ENCODE assay signal across 27 cellular contexts in the genomic region with DNA sequence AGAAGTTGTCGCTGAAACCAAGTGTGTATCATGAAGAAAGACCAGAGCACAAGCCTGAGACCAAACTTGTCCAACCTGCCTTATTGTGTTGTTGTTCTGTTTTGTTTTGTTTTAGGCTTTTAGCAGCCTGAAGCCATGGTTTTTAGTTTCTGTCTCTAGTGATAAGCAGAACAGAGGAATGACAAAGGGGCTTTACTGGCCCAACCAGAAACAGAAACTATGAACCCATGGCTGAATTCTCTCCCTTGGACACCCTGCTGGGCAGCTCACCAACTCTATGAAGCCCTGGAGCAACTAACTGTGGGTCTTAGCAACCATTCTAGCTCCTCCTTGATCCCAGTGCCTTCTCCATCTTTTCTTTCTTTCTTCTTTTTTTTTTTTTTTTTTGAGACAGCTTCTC. TPM values are rescaled to one million over a fixed set of nuclear protein-coding genes. Genes with fewer than 3 reads are reported as not detected.
A peak's percentile ranks its signal among the peaks of the same experiment; 100 is the strongest.
DNase-seq lines count a peak whose midpoint lies in the region; ATAC-seq, FAIRE-seq and TF ChIP-seq lines count a peak whose summit lies in the region.
"Had no signal": no experiment of that assay in that cellular context is flagged by ENCODE, and none has a peak within 500 bp of the region (broad histone marks: within the 10 kb centered on the region; RNA-seq: fewer than 3 reads in every experiment).

No MANE protein-coding gene starts in this region.

- no peak overlapping the region for H3K4me2 ChIP-seq in GM12878 (ENCODE audit: control insufficient read depth, insufficient read depth)
- H3K4me2 ChIP-seq: BLaER1 had no signal

- no peak for FAIRE-seq in GM12878 (lab: Jason Lieb, UNC)
- FAIRE-seq: colon, GM18507, H54 had no signal

- TF ChIP-seq CTCF in GM12878 (IDR thresholded peaks at IDR 0.05 in 2 of 3, conservative IDR thresholded peaks at IDR 0.05 in 1 of 3; ENCODE audit: control insufficient read depth in 2 of 3, extremely low read depth in 1 of 3, insufficient read depth in 1 of 3, low read depth in 3 of 3, low read length in 3 of 3) (no peak), neutrophil (IDR thresholded peaks at IDR 0.05) (no peak)

- H3K9me3 ChIP-seq in GM12878 (replicated peaks; ENCODE audit: control insufficient read depth, insufficient read depth, low read length): no peaks in the 10 kb centered on the region
- no peaks in the 10 kb centered on the region for H3K9me3 ChIP-seq in neutrophil
- H3K9me3 ChIP-seq: BLaER1, sigmoid colon, uterus had no signal

- SMC1A ChIA-PET in GM12878 (lab: Charles Lee; ENCODE audit: uncharacterized antibody, unreplicated experiment): interaction anchor here (0.7 to 1.6 kb wide), 2 partner anchors 10 kb away, joined by 3 read pairs; no protein-coding TSS in a partner anchor

- H3K36me3 Mint-ChIP-seq in activated naive CD4-positive, alpha-beta T cell treated with anti-CD3 and anti-CD28 coated beads, Interleukin-2, amount 50 U/mL, for 72 hours: peaks cover 35 to 54% of the 10 kb centered on the region in 2 donors
- H3K36me3 Mint-ChIP-seq: brain had no signal

- POLR2A ChIA-PET in GM12878 (lab: Charles Lee): interaction anchor here (0.6 kb wide), 1 partner anchor 1675 kb away, joined by 3 read pairs; no protein-coding TSS in a partner anchor

- 100% methylated on average over 1 of the region's 1 CpG for WGBS in GM12878 (ENCODE audit: insufficient coverage, insufficient replicate concordance, low lambda C conversion rate, missing lambda C conversion rate)

- H3K4me1 ChIP-seq in GM12878 (ENCODE audit: control insufficient read depth, insufficient read depth, low read length) (no peaks in the 10 kb centered on the region; the same call in 1 of the 2 replicates), neutrophil (ENCODE audit: control insufficient read depth in 1 of 2, insufficient read depth in 1 of 2, low read depth in 1 of 2, low read length in 1 of 2) (no peaks in the 10 kb centered on the region)
- H3K4me1 ChIP-seq: BLaER1, sigmoid colon, uterus had no signal

- TF ChIP-seq POLR2A in GM12878 (IDR thresholded peaks at IDR 0.05; ENCODE audit: low read depth, low read length): no peak

- H3K36me3 ChIP-seq in GM12878 (ENCODE audit: control insufficient read depth in 2 of 2, insufficient read depth in 2 of 2, low read length in 1 of 2) (peaks cover 15 to 26% of the 10 kb centered on the region in 2 experiments), neutrophil (peaks cover 72% of the 10 kb centered on the region)
- H3K36me3 ChIP-seq: sigmoid colon, uterus had no signal

- in situ Hi-C loops in GM12878 (cut with MboI): no loop called here

- RAD21 ChIA-PET in GM12878 (lab: Charles Lee; ENCODE audit: unreplicated experiment): no interaction called here

- BruUV-seq in GM12878 (replicated peaks; lab: Mats Ljungman, UMichigan): no TSS peak

- no peaks in the 10 kb centered on the region for H4K20me1 ChIP-seq in GM12878 (ENCODE audit: control insufficient read depth, insufficient read depth)
- H4K20me1 ChIP-seq: BLaER1 had no signal

- intact Hi-C loops in GM12878 (cut with micrococcal nuclease; ENCODE audit: unreplicated experiment): no loop called here

- no peak overlapping the region for H3K9ac ChIP-seq in GM12878 (ENCODE audit: control insufficient read depth, insufficient read depth, low read length)
- H3K9ac ChIP-seq: BLaER1 had no signal

- ATAC-seq in activated naive CD4-positive, alpha-beta T cell treated with anti-CD3 and anti-CD28 coated beads, Interleukin-2, amount 50 U/mL, for 72 hours: no peak
- ATAC-seq in GM19023 (IDR thresholded peaks at IDR 0.05; ENCODE audit: unreplicated experiment): peak; percentile 68
- ATAC-seq in GM12878: peak; percentile 80
- no peak for ATAC-seq in GM18873 (IDR thresholded peaks at IDR 0.05; ENCODE audit: low FRiP score, unreplicated experiment)
- ATAC-seq: left colon had no signal

- H3K27me3 ChIP-seq in GM12878 (replicated peaks in 1 of 2; ENCODE audit: control insufficient read depth in 2 of 2, insufficient read depth in 2 of 2, low read length in 1 of 2) (no peaks in the 10 kb centered on the region), neutrophil (no peaks in the 10 kb centered on the region)
- H3K27me3 ChIP-seq: BLaER1, sigmoid colon, uterus had no signal

- TF ChIP-seq EP300 in GM12878 (IDR thresholded peaks at IDR 0.05; ENCODE audit: borderline replicate concordance in 1 of 2, control insufficient read depth in 1 of 2, low read depth in 2 of 2, low read length in 2 of 2): no peak

- H3K79me2 ChIP-seq in GM12878 (ENCODE audit: control insufficient read depth, insufficient read depth, low read length): no peaks in the 10 kb centered on the region

- no peak for TF ChIP-seq RAD21 in GM12878 (IDR thresholded peaks at IDR 0.05; ENCODE audit: insufficient read depth, low read depth, low read length)

- H3K9me3 Mint-ChIP-seq in activated naive CD4-positive, alpha-beta T cell treated with anti-CD3 and anti-CD28 coated beads, Interleukin-2, amount 50 U/mL, for 72 hours: no peaks in the 10 kb centered on the region
- H3K9me3 Mint-ChIP-seq: activated CD4-positive, alpha-beta memory T cell treated with anti-CD3 and anti-CD28 coated beads, Interleukin-2, amount 10 ng/mL, durations not matched to agents 7 days and 5 days; brain; IgD-negative memory B cell had no signal

- no peak overlapping the region for H2AFZ ChIP-seq in GM12878 (ENCODE audit: control insufficient read depth, low read depth, low read length)

- CTCF ChIA-PET in GM12878 (lab: Yijun Ruan, JAX): interaction anchor here (1.3 kb wide), 1 partner anchor 10 kb away, joined by 3 read pairs; no protein-coding TSS in a partner anchor

- H3K27ac ChIP-seq in GM12878 (ENCODE audit: control insufficient read depth, insufficient read depth) (peak overlapping the region; percentile 50; the same call in 1 of the 2 replicates), neutrophil (peak overlapping the region; percentile 60)
- H3K27ac ChIP-seq: BLaER1, sigmoid colon, uterus, VCaP had no signal

- H3K4me3 ChIP-seq in GM12878: no peak overlapping the region
- H3K4me3 ChIP-seq in neutrophil (ENCODE audit: low read depth in 1 of 2, low read length in 1 of 2): no peak overlapping the region
- H3K4me3 ChIP-seq: BLaER1, sigmoid colon, uterus had no signal

- no peak for DNase-seq in activated naive CD4-positive, alpha-beta T cell treated with anti-CD3 and anti-CD28 coated beads, Interleukin-2, amount 50 U/mL, for 72 hours (ENCODE audit: low spot score in 2 of 2)
- DNase-seq in activated naive CD4-positive, alpha-beta T cell treated with anti-CD3 and anti-CD28 coated beads, Interleukin-2, amount 50 U/mL, for 16 hours: no peak
- DNase-seq in GM12878 (ENCODE audit: low read depth, low spot score) (no peak), NK-92 (lab: John Stamatoyannopoulos, UW; ENCODE audit: unreplicated experiment) (no peak), DMS53 treated with DMSO at 0.1 percent for 48 hours (lab: John Stamatoyannopoulos, UW; ENCODE audit: unreplicated experiment) (no peak)
- DNase-seq: activated CD4-positive, alpha-beta memory T cell treated with anti-CD3 and anti-CD28 coated beads, Interleukin-2, amount 10 ng/mL, durations not matched to agents 7 days and 5 days; Calu3; left colon; NCI-H524 treated with DMSO at 0.1 percent for 48 hours; sigmoid colon; T-helper 2 cell; uterus had no signal

- H3K27ac Mint-ChIP-seq in activated naive CD4-positive, alpha-beta T cell treated with anti-CD3 and anti-CD28 coated beads, Interleukin-2, amount 50 U/mL, for 72 hours: peak overlapping the region; percentile 65 to 80
- H3K27ac Mint-ChIP-seq: activated CD4-positive, alpha-beta memory T cell treated with anti-CD3 and anti-CD28 coated beads, Interleukin-2, amount 10 ng/mL, durations not matched to agents 7 days and 5 days; brain had no signal

TF ChIP-seq in GM12878, 131 proteins besides CTCF, POLR2A, EP300 and RAD21 (continues in another document):
- TF ChIP-seq ESRRA (IDR thresholded peaks at IDR 0.05; ENCODE audit: low read length): no peak

RNA-seq across cellular contexts. Expression of a gene that starts 30.3 kb away (rescaled TPM):
- total RNA-seq in activated naive CD4-positive, alpha-beta T cell treated with anti-CD3 and anti-CD28 coated beads, Interleukin-2, amount 50 U/mL, for 72 hours: 100 to 1,000 TPM; 217 to 293 TPM
- 212 and 226 TPM in 2 replicates for total RNA-seq in GM12878 (2013; cell fraction: nucleolus; rRNA removed)
- total RNA-seq in GM12878 (2014; rRNA removed) (240 and 260 TPM in 2 replicates), GM12878 (2014; rRNA removed; fragmentation: Illumina TruSeq; extraction: Trizol) (212 and 221 TPM in 2 replicates), GM12878 (2021) (232 and 237 TPM in 2 replicates)
- polyA plus RNA-seq in GM12878 (2011; ENCODE audit: low read depth): 140 TPM
- polyA plus RNA-seq in GM12878 (2011; rRNA removed) (168 and 195 TPM in 2 replicates), GM12878 (2014; fragmentation: Illumina TruSeq; extraction: Trizol) (344 and 401 TPM in 2 replicates), GM12878 (2014; fragmentation: Nextera tagmentation; extraction: Ambion mirVana) (10 to 100 TPM; 51.6 to 76.2 TPM), GM12878 (2014; rRNA removed) (225 and 226 TPM in 2 replicates), GM12878 (2016; fragmentation: Nextera tagmentation; extraction: Ambion mirVana) (100 to 1,000 TPM; 271 to 303 TPM)
- polyA plus RNA-seq in GM12878 (2011; cell fraction: cytosol; rRNA removed): 161 and 180 TPM in 2 replicates
- 255 and 288 TPM in 2 replicates for polyA plus RNA-seq in GM12878 (2011; cell fraction: nucleus; rRNA removed)
- 166 and 209 TPM in 2 replicates for polyA plus RNA-seq in GM12878 (2012)
- polyA minus RNA-seq in GM12878 (2011; rRNA and poly(A)+ RNA removed): 156 and 160 TPM in 2 replicates
- polyA minus RNA-seq in GM12878 (2011; cell fraction: cytosol; rRNA and poly(A)+ RNA removed): 46.1 and 55.5 TPM in 2 replicates
- polyA minus RNA-seq in GM12878 (2011; cell fraction: nucleus; rRNA and poly(A)+ RNA removed): 64.2 and 97.4 TPM in 2 replicates
- total RNA-seq: SK-MEL-5 had no signal

RNA-seq across cellular contexts. Expression of a gene that starts 37.2 kb away (rescaled TPM):
- not detected for total RNA-seq in activated naive CD4-positive, alpha-beta T cell treated with anti-CD3 and anti-CD28 coated beads, Interleukin-2, amount 50 U/mL, for 72 hours
- not detected in 2 replicates for total RNA-seq in GM12878 (2013; cell fraction: nucleolus; rRNA removed)
- total RNA-seq in GM12878 (2014; rRNA removed) (not detected in 2 replicates), GM12878 (2014; rRNA removed; fragmentation: Illumina TruSeq; extraction: Trizol) (not detected in 2 replicates), GM12878 (2021) (not detected in 2 replicates)
- polyA plus RNA-seq in GM12878 (2011; ENCODE audit: low read depth): 0.18 TPM
- polyA plus RNA-seq in GM12878 (2011; rRNA removed) (0.01 TPM in 1 of 2 replicates, not detected in the other), GM12878 (2014; fragmentation: Illumina TruSeq; extraction: Trizol) (not detected in 2 replicates), GM12878 (2014; fragmentation: Nextera tagmentation; extraction: Ambion mirVana) (under 1 TPM; 0.03 to 0.05 TPM), GM12878 (2014; rRNA removed) (not detected in 2 replicates), GM12878 (2016; fragmentation: Nextera tagmentation; extraction: Ambion mirVana) (under 1 TPM in 1 of 2 experiments, not detected in 1; 0.04 TPM)
- polyA plus RNA-seq in GM12878 (2011; cell fraction: cytosol; rRNA removed): not detected in 2 replicates
- polyA plus RNA-seq in GM12878 (2011; cell fraction: nucleus; rRNA removed): not detected in 2 replicates
- polyA plus RNA-seq in GM12878 (2012): 0.07 and 0.16 TPM in 2 replicates
- polyA minus RNA-seq in GM12878 (2011; rRNA and poly(A)+ RNA removed): 0.05 TPM in 1 of 2 replicates, not detected in the other
- not detected in 2 replicates for polyA minus RNA-seq in GM12878 (2011; cell fraction: cytosol; rRNA and poly(A)+ RNA removed)
- not detected in 2 replicates for polyA minus RNA-seq in GM12878 (2011; cell fraction: nucleus; rRNA and poly(A)+ RNA removed)
- total RNA-seq: A673; activated CD4-positive, alpha-beta memory T cell treated with anti-CD3 and anti-CD28 coated beads, Interleukin-2, amount 10 ng/mL, durations not matched to agents 7 days and 5 days; Calu3; fibroblast of lung; left colon; M059J; sigmoid colon had no signal
- polyA plus RNA-seq: fibroblast of lung, neural cell had no signal

Comparison
In these comparisons a context has a peak if more than half of its experiments do, and no peak if none do; other contexts are left out.
1. ATAC-seq: peak in GM19023 (single experiment) and GM12878 (single experiment); none in activated naive CD4-positive, alpha-beta T cell treated with anti-CD3 and anti-CD28 coated beads, Interleukin-2, amount 50 U/mL, for 72 hours (0 of 2) and GM18873 (single experiment).